In the genomic region with DNA sequence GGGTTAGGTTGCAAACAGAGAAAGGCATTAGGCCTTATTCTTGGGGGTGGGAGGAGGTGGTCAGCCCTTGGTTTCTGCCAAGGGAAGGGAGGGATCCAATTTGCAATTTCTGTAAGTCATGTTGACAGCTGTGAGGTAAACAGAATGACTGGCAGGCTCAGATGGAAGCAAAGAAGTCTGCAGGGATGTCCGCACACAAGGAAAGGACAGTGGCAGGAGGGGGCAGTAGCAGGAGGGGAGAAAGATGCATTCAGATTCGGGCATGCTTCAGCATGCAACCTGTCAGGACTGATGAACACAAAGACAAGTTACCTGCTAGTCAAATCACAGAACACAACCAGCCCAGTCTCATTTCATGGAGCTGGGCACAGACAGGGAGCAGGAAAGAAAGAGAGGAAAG, we compare ENCODE assay signal across 23 cellular contexts.
"Had no signal": no experiment of that assay in that cellular context is flagged by ENCODE, and none has a peak within 500 bp of the region (broad histone marks: within the 10 kb centered on the region; RNA-seq: fewer than 3 reads in every experiment).

No MANE protein-coding gene starts in this region.

- H3K27ac Mint-ChIP-seq: activated CD4-positive, alpha-beta T cell treated with anti-CD3 and anti-CD28 coated beads, Interleukin-2, amount 10 ng/mL, durations not matched to agents 7 days and 5 days; activated CD8-positive, alpha-beta T cell treated with anti-CD3 and anti-CD28 coated beads, Interleukin-2, amount 10 ng/mL, durations not matched to agents 7 days and 5 days; activated naive CD4-positive, alpha-beta T cell treated with anti-CD3 and anti-CD28 coated beads, Interleukin-2, amount 50 U/mL, for 24 hours; dendritic cell treated with granulocyte-macrophage colony-stimulating factor and Interleukin-4, amounts not matched to agents 40 ng/mL and 50 ng/mL, for 4 days; memory B cell; stimulated activated memory B cell treated with anti-CD40 and anti-IgM and Interleukin-4, amounts not matched to agents 10 μg/mL and 1 μg/mL and 100 μg/mL, for 72 hours had no signal

- DNase-seq: activated CD4-positive, alpha-beta T cell treated with anti-CD3 and anti-CD28 coated beads, Interleukin-2, amount 10 ng/mL, durations not matched to agents 7 days and 5 days; activated CD8-positive, alpha-beta T cell treated with anti-CD3 and anti-CD28 coated beads, Interleukin-2, amount 10 ng/mL, durations not matched to agents 7 days and 5 days; activated gamma-delta T cell treated with Interleukin-2 at 50 U/mL for 16 hours; anterior cingulate cortex; body of pancreas; caudate nucleus; effector CD4-positive, alpha-beta T cell; foreskin melanocyte; hypothalamus; left cardiac atrium; posterior cingulate gyrus; stimulated activated CD4-positive, alpha-beta T cell treated with anti-CD3 and anti-CD28 coated beads, Interleukin-15, amount 100 ng/mL, for 24 hours; testis; trophoblast cell had no signal

- H3K9me3 Mint-ChIP-seq: activated CD4-positive, alpha-beta T cell treated with anti-CD3 and anti-CD28 coated beads, Interleukin-2, amount 10 ng/mL, durations not matched to agents 7 days and 5 days; activated naive CD4-positive, alpha-beta T cell treated with anti-CD3 and anti-CD28 coated beads, Interleukin-2, amount 50 U/mL, for 24 hours; dendritic cell treated with granulocyte-macrophage colony-stimulating factor and Interleukin-4, amounts not matched to agents 40 ng/mL and 50 ng/mL, for 4 days had no signal

- H3K4me3 Mint-ChIP-seq: activated CD4-positive, alpha-beta T cell treated with anti-CD3 and anti-CD28 coated beads, Interleukin-2, amount 10 ng/mL, durations not matched to agents 7 days and 5 days; activated CD8-positive, alpha-beta T cell treated with anti-CD3 and anti-CD28 coated beads, Interleukin-2, amount 10 ng/mL, durations not matched to agents 7 days and 5 days; activated naive CD4-positive, alpha-beta T cell treated with anti-CD3 and anti-CD28 coated beads, Interleukin-2, amount 50 U/mL, for 24 hours; dendritic cell treated with granulocyte-macrophage colony-stimulating factor and Interleukin-4, amounts not matched to agents 40 ng/mL and 50 ng/mL, for 4 days; memory B cell; stimulated activated memory B cell treated with anti-CD40 and anti-IgM and Interleukin-4, amounts not matched to agents 10 μg/mL and 1 μg/mL and 100 μg/mL, for 72 hours had no signal

- H3K4me2 ChIP-seq: smooth muscle cell had no signal

- H3K27ac ChIP-seq: body of pancreas, testis, vagina, VCaP had no signal

- H3K27me3 ChIP-seq: body of pancreas, testis, vagina had no signal

- H3K36me3 ChIP-seq: vagina had no signal

- ATAC-seq: activated CD4-positive, CD25-positive, alpha-beta regulatory T cell treated with anti-CD3 and anti-CD28 coated beads, Interleukin-2, amount 50 U/mL, for 24 hours; activated CD8-positive, alpha-beta T cell treated with anti-CD3 and anti-CD28 coated beads, Interleukin-2, amount 10 ng/mL, durations not matched to agents 7 days and 5 days; body of pancreas; left cardiac atrium; sciatic nerve; stimulated activated memory B cell treated with anti-CD40 and anti-IgM and Interleukin-4, amounts not matched to agents 10 μg/mL and 1 μg/mL and 100 μg/mL, for 72 hours had no signal

- H3K4me1 ChIP-seq: testis, vagina had no signal

- H3K36me3 Mint-ChIP-seq: activated naive CD4-positive, alpha-beta T cell treated with anti-CD3 and anti-CD28 coated beads, Interleukin-2, amount 50 U/mL, for 24 hours; memory B cell; stimulated activated memory B cell treated with anti-CD40 and anti-IgM and Interleukin-4, amounts not matched to agents 10 μg/mL and 1 μg/mL and 100 μg/mL, for 72 hours had no signal

- H3K9me3 ChIP-seq: body of pancreas, testis, vagina had no signal

- H3K4me1 Mint-ChIP-seq: activated CD4-positive, alpha-beta T cell treated with anti-CD3 and anti-CD28 coated beads, Interleukin-2, amount 10 ng/mL, durations not matched to agents 7 days and 5 days; activated naive CD4-positive, alpha-beta T cell treated with anti-CD3 and anti-CD28 coated beads, Interleukin-2, amount 50 U/mL, for 24 hours; memory B cell; stimulated activated memory B cell treated with anti-CD40 and anti-IgM and Interleukin-4, amounts not matched to agents 10 μg/mL and 1 μg/mL and 100 μg/mL, for 72 hours had no signal

- H3K4me3 ChIP-seq: body of pancreas, smooth muscle cell, testis, vagina had no signal

- H3K27me3 Mint-ChIP-seq: activated CD4-positive, alpha-beta T cell treated with anti-CD3 and anti-CD28 coated beads, Interleukin-2, amount 10 ng/mL, durations not matched to agents 7 days and 5 days; memory B cell; stimulated activated memory B cell treated with anti-CD40 and anti-IgM and Interleukin-4, amounts not matched to agents 10 μg/mL and 1 μg/mL and 100 μg/mL, for 72 hours had no signal
